ENCODE assay signal across 8 cellular contexts in the genomic region with DNA sequence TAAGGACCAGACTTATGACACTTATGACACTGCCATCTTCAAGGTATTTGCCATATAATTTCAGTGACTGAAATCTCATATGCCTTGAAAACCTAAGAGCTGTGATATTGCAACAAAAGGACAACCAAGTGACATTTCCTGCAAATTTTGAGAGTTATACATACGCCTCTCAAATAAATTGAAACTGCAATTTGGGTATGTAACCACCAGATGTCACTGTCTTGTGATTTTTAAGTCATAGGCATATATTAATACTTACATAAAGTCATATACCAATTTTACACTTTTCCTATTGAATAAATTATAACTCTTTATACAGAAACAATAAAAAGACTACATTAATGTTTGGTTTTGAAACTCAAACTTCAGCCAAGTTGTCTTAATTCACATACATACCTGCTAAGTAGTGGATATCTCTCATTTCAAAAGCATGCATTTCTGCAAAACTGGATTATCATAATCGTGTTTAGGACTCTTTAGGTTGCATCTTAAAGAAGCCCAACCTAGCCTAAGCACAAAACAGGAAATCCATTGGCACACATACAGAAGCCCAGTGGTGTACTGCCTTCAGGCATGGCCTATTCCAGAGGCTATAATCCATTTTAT.
DNase-seq lines count a peak whose midpoint lies in the region; ATAC-seq and TF ChIP-seq lines count a peak whose summit lies in the region.
"Had no signal": no experiment of that assay in that cellular context is flagged by ENCODE, and none has a peak within 500 bp of the region (broad histone marks: within the 10 kb centered on the region; RNA-seq: fewer than 3 reads in every experiment).

No MANE protein-coding gene starts in this region.

- no peak overlapping the region for H3K4me3 ChIP-seq in brain microvascular endothelial cell (ENCODE audit: low read depth, low read length)

- peaks cover 3% of the 10 kb centered on the region for H3K36me3 Mint-ChIP-seq in neural crest cell (ENCODE audit: low read depth)

- TF ChIP-seq CTCF in brain microvascular endothelial cell (IDR thresholded peaks at IDR 0.05; ENCODE audit: low read depth, low read length, missing control alignments) (peak; percentile 16), neural crest cell (conservative IDR thresholded peaks at IDR 0.05) (peak; percentile 70)

- peaks cover 7% of the 10 kb centered on the region for H3K9me3 Mint-ChIP-seq in neural crest cell

- H3K4me3 Mint-ChIP-seq in neural crest cell = no peak overlapping the region
- H3K4me3 Mint-ChIP-seq: activated B cell treated with CpG ODN at 0.5 μM for 24 hours had no signal

- no peaks in the 10 kb centered on the region for H3K36me3 ChIP-seq in brain microvascular endothelial cell (replicated peaks)

- in situ Hi-C loops in brain microvascular endothelial cell (cut with HindIII; ENCODE audit: low pct_ligation_motif_present, low sequenced_read_pairs) = no loop called here

- no peaks in the 10 kb centered on the region for H3K4me1 Mint-ChIP-seq in neural crest cell
- H3K4me1 Mint-ChIP-seq: activated B cell treated with CpG ODN at 0.5 μM for 24 hours had no signal

- ATAC-seq in GM18519 (IDR thresholded peaks at IDR 0.05; ENCODE audit: low FRiP score, unreplicated experiment) = peak; percentile 57
- ATAC-seq in HG03378 (IDR thresholded peaks at IDR 0.05; ENCODE audit: unreplicated experiment) = no peak
- no peak for ATAC-seq in HG02642 (IDR thresholded peaks at IDR 0.05; ENCODE audit: poor library complexity, unreplicated experiment)

- no peak overlapping the region for H3K27ac ChIP-seq in brain microvascular endothelial cell

- no peaks in the 10 kb centered on the region for H3K27me3 ChIP-seq in brain microvascular endothelial cell (replicated peaks)

- no peaks in the 10 kb centered on the region for H3K27me3 Mint-ChIP-seq in neural crest cell (ENCODE audit: low read depth)
- H3K27me3 Mint-ChIP-seq: activated B cell treated with CpG ODN at 0.5 μM for 24 hours had no signal

- DNase-seq in LoVo (ENCODE audit: low spot score) (peak; percentile 5), brain microvascular endothelial cell (peak; percentile 32), neural crest cell (ENCODE audit: low read depth, low spot score) (no peak), NCI-H1436 (lab: John Stamatoyannopoulos, UW) (no peak)
- DNase-seq: activated B cell treated with CpG ODN at 0.5 μM for 24 hours had no signal

- no peak overlapping the region for H3K27ac Mint-ChIP-seq in neural crest cell (ENCODE audit: unreplicated experiment)
- H3K27ac Mint-ChIP-seq: activated B cell treated with CpG ODN at 0.5 μM for 24 hours had no signal

Comparison
In these comparisons a context has a peak if more than half of its experiments do, and no peak if none do; other contexts are left out.
1. DNase-seq: peak in LoVo (single experiment) and brain microvascular endothelial cell (single experiment); none in neural crest cell (single experiment) and NCI-H1436 (single experiment).